8 cellular contexts compared by ENCODE assay signal in the genomic region with DNA sequence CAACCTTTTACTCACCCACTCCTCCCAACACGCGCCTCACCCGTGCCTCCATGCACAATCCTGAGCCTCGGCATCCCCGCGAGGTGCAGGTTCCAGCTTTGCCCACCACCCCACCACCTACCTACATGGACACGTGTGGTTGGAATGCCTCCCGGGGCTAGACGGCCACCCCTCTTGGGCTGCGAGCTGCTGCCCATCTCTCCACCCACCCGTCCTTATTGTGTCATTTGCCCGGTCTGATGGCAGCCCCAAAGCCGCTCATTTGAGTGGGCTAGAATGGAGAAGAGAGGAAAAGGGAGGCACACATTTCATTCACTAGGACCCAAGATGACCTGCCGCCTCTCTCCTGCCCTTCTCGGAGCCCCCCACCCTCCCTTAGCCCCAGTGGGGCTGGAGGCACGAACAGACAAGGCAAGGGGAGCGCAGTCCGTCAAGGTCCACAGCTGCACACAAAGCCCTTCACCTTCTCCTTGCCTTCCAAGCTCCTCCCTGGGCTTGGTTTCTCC. TPM values are rescaled to one million over a fixed set of nuclear protein-coding genes. Genes with fewer than 3 reads are reported as not detected.
A peak's percentile ranks its signal among the peaks of the same experiment; 100 is the strongest.
DNase-seq lines count a peak whose midpoint lies in the region; ATAC-seq and TF ChIP-seq lines count a peak whose summit lies in the region.

No MANE protein-coding gene starts in this region.

- DNase-seq in stimulated activated naive CD8-positive, alpha-beta T cell treated with anti-CD3 and anti-CD28 coated beads, Interleukin-15, Interleukin-2, amounts not matched to agents 100 U/mL and 50 U/mL, for 24 hours, result no peak
- DNase-seq in adipocyte (ENCODE audit: low read depth) (peak; percentile 53), immature natural killer cell (no peak), GM10266 (ENCODE audit: extremely low spot score) (no peak), NCI-H1694 treated with DMSO at 0.1 percent for 48 hours (lab: John Stamatoyannopoulos, UW) (no peak)

- H3K4me1 ChIP-seq in adipocyte (ENCODE audit: control insufficient read depth, insufficient read depth, low read length), result peaks cover 28% of the 10 kb centered on the region
- peaks cover 0 to 31% (median 28%) of the 10 kb centered on the region in 5 donors for H3K4me1 ChIP-seq in subcutaneous abdominal adipose tissue (ENCODE audit: control insufficient read depth in 5 of 5, insufficient read depth in 5 of 5, low read length in 5 of 5)

- no peak for ATAC-seq in stimulated activated naive CD8-positive, alpha-beta T cell treated with anti-CD3 and anti-CD28 coated beads, Interleukin-15, Interleukin-2, amounts not matched to agents 100 U/mL and 50 U/mL, for 24 hours
- ATAC-seq in GM19467 (IDR thresholded peaks at IDR 0.05; ENCODE audit: unreplicated experiment), result no peak

- no peaks in the 10 kb centered on the region for H3K36me3 ChIP-seq in adipocyte (ENCODE audit: control insufficient read depth, insufficient read depth, low read length, severe bottlenecking)
- H3K36me3 ChIP-seq in subcutaneous abdominal adipose tissue (ENCODE audit: control insufficient read depth in 5 of 5, insufficient read depth in 5 of 5, low read length in 5 of 5), result no peaks in the 10 kb centered on the region

- H3K4me3 Mint-ChIP-seq in stimulated activated naive CD8-positive, alpha-beta T cell treated with anti-CD3 and anti-CD28 coated beads, Interleukin-15, Interleukin-2, amounts not matched to agents 100 ng/mL and 50 ng/mL, for 24 hours, result peak overlapping the region; percentile 80
- H3K4me3 Mint-ChIP-seq in immature natural killer cell, result peak overlapping the region; percentile 19 to 64 (median 44)

- peaks cover 4% of the 10 kb centered on the region for H3K9me3 Mint-ChIP-seq in stimulated activated naive CD8-positive, alpha-beta T cell treated with anti-CD3 and anti-CD28 coated beads, Interleukin-15, Interleukin-2, amounts not matched to agents 100 ng/mL and 50 ng/mL, for 24 hours
- H3K9me3 Mint-ChIP-seq in immature natural killer cell, result peaks cover 0 to 1% (median 0%) of the 10 kb centered on the region in 6 donors

- no peak overlapping the region for H3K27ac Mint-ChIP-seq in stimulated activated naive CD8-positive, alpha-beta T cell treated with anti-CD3 and anti-CD28 coated beads, Interleukin-15, Interleukin-2, amounts not matched to agents 100 ng/mL and 50 ng/mL, for 24 hours
- H3K27ac Mint-ChIP-seq in immature natural killer cell, result no peak overlapping the region

- H3K36me3 Mint-ChIP-seq in stimulated activated naive CD8-positive, alpha-beta T cell treated with anti-CD3 and anti-CD28 coated beads, Interleukin-15, Interleukin-2, amounts not matched to agents 100 ng/mL and 50 ng/mL, for 24 hours (ENCODE audit: low read depth), result no peaks in the 10 kb centered on the region
- no peaks in the 10 kb centered on the region for H3K36me3 Mint-ChIP-seq in immature natural killer cell

- H3K9me3 ChIP-seq in adipocyte (ENCODE audit: control insufficient read depth, low read length) (no peaks in the 10 kb centered on the region), subcutaneous abdominal adipose tissue (ENCODE audit: control insufficient read depth in 5 of 5, low read length in 5 of 5) (no peaks in the 10 kb centered on the region)

- H3K27me3 Mint-ChIP-seq in stimulated activated naive CD8-positive, alpha-beta T cell treated with anti-CD3 and anti-CD28 coated beads, Interleukin-15, Interleukin-2, amounts not matched to agents 100 ng/mL and 50 ng/mL, for 24 hours, result peaks cover 86% of the 10 kb centered on the region
- peaks cover 11 to 32% (median 14%) of the 10 kb centered on the region in 3 donors for H3K27me3 Mint-ChIP-seq in immature natural killer cell (ENCODE audit: low read depth in 3 of 3)

- H3K27ac ChIP-seq in subcutaneous abdominal adipose tissue (ENCODE audit: low read depth, low read length), result peak overlapping the region; percentile 89

- no peak for TF ChIP-seq CTCF in GM10266 (IDR thresholded peaks at IDR 0.05; ENCODE audit: control insufficient read depth, insufficient read depth, low read depth, missing control alignments)

- H3K27me3 ChIP-seq in adipocyte (replicated peaks; ENCODE audit: control insufficient read depth, insufficient read depth, low read length), result no peaks in the 10 kb centered on the region
- H3K27me3 ChIP-seq in subcutaneous abdominal adipose tissue (ENCODE audit: control insufficient read depth in 5 of 5, insufficient read depth in 4 of 5, low read length in 5 of 5), result no peaks in the 10 kb centered on the region

- H3K4me1 Mint-ChIP-seq in stimulated activated naive CD8-positive, alpha-beta T cell treated with anti-CD3 and anti-CD28 coated beads, Interleukin-15, Interleukin-2, amounts not matched to agents 100 ng/mL and 50 ng/mL, for 24 hours (ENCODE audit: low read depth), result peaks cover 29% of the 10 kb centered on the region
- H3K4me1 Mint-ChIP-seq in immature natural killer cell, result peaks cover 6 to 11% of the 10 kb centered on the region in 2 donors

- H3K9ac ChIP-seq in adipocyte (ENCODE audit: low read length) (peak overlapping the region; percentile 97), subcutaneous abdominal adipose tissue (ENCODE audit: low read length in 5 of 5) (peak overlapping the region; percentile 70 to 96 (median 85))

- H3K4me3 ChIP-seq in adipocyte (ENCODE audit: low read length), result peak overlapping the region; percentile 99
- peak overlapping the region; percentile 92 to 99 (median 94) for H3K4me3 ChIP-seq in subcutaneous abdominal adipose tissue (ENCODE audit: low read depth in 1 of 5, low read length in 5 of 5)

RNA-seq across cellular contexts. Expression of gene ZNF697, which starts 0.8 kb away (rescaled TPM):
- polyA plus RNA-seq in immature natural killer cell, result not detected
